In the genomic region with DNA sequence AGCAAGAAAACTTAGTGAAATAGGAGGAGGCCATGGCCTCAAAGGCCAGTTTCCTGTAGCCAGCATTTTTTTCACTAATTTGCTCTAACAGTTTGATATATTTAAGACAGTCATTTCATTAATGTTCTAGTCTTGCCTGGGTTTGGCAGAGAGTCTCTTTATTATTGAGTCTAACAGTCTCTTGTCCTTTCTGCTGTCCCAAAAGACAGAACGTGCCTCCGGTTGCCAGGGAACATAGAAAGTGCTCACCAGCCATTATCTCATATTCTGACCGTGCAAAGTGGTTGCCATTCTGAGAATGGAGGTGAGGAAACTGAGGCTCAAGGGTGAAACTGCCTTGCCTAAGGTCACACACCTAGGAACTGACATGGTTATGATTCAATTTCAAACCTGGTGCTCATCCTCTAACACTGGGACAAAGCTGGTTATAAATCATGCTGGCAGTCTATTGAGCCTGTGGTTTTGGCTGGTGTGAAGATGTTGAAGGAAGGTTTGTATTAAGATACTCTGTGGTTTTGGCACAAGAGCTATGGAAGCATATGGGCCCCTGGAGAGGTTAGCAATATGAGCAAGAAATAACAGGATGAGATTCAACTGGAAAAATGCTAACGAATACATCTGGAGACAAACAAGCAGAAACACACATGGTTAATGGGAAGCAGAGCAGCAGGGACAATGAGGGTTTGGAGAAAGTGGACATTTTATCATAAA, we compare ENCODE assay signal across 19 cellular contexts.
"Had no signal": no experiment of that assay in that cellular context is flagged by ENCODE, and none has a peak within 500 bp of the region (broad histone marks: within the 10 kb centered on the region; RNA-seq: fewer than 3 reads in every experiment).

No MANE protein-coding gene starts in this region.

- H3K9me3 ChIP-seq: mucosa of descending colon, testis had no signal

- H3K4me1 ChIP-seq: parathyroid adenoma, testis had no signal

- ATAC-seq: activated CD8-positive, alpha-beta T cell treated with anti-CD3 and anti-CD28 coated beads, Interleukin-2, amount 10 ng/mL, durations not matched to agents 7 days and 5 days; mucosa of descending colon; naive thymus-derived CD4-positive, alpha-beta T cell had no signal

- H3K9ac ChIP-seq: parathyroid adenoma had no signal

- DNase-seq: activated CD4-positive, alpha-beta T cell treated with anti-CD3 and anti-CD28 coated beads, Interleukin-2, amount 10 ng/mL, durations not matched to agents 24 days and 14 days; activated CD4-positive, CD25-positive, alpha-beta regulatory T cell; activated CD8-positive, alpha-beta memory T cell treated with anti-CD3 and anti-CD28 coated beads, Interleukin-2, amount 50 U/mL, for 4 hours; activated CD8-positive, alpha-beta T cell treated with anti-CD3 and anti-CD28 coated beads, Interleukin-2, amount 10 ng/mL, durations not matched to agents 7 days and 5 days; activated gamma-delta T cell; activated T-cell treated with anti-CD3 and anti-CD28 coated beads, Interleukin-2, amount 50 U/mL, for 48 hours; amniotic stem cell; brain microvascular endothelial cell; effector CD8-positive, alpha-beta T cell; foreskin melanocyte; mucosa of descending colon; naive thymus-derived CD4-positive, alpha-beta T cell; stimulated activated CD4-positive, alpha-beta T cell treated with anti-CD3 and anti-CD28 coated beads, Interleukin-4, amount 100 ng/mL, for 4 hours; stimulated activated CD8-positive, alpha-beta memory T cell treated with anti-CD3 and anti-CD28 coated beads, Interleukin-4, amount 100 ng/mL, for 48 hours; testis had no signal

- H3K27ac Mint-ChIP-seq: activated CD4-positive, alpha-beta T cell treated with anti-CD3 and anti-CD28 coated beads, Interleukin-2, amount 10 ng/mL, durations not matched to agents 24 days and 14 days; activated CD8-positive, alpha-beta T cell treated with anti-CD3 and anti-CD28 coated beads, Interleukin-2, amount 10 ng/mL, durations not matched to agents 7 days and 5 days; activated naive CD8-positive, alpha-beta T cell; naive thymus-derived CD4-positive, alpha-beta T cell; stimulated activated naive CD8-positive, alpha-beta T cell treated with anti-CD3 and anti-CD28 coated beads, Interleukin-15, Interleukin-2, amounts not matched to agents 100 ng/mL and 50 ng/mL, for 24 hours had no signal

- H3K4me3 Mint-ChIP-seq: activated CD4-positive, alpha-beta T cell treated with anti-CD3 and anti-CD28 coated beads, Interleukin-2, amount 10 ng/mL, durations not matched to agents 24 days and 14 days; activated CD8-positive, alpha-beta T cell treated with anti-CD3 and anti-CD28 coated beads, Interleukin-2, amount 10 ng/mL, durations not matched to agents 7 days and 5 days; activated naive CD8-positive, alpha-beta T cell; naive thymus-derived CD4-positive, alpha-beta T cell; stimulated activated naive CD8-positive, alpha-beta T cell treated with anti-CD3 and anti-CD28 coated beads, Interleukin-15, Interleukin-2, amounts not matched to agents 100 ng/mL and 50 ng/mL, for 24 hours had no signal

- H3K4me3 ChIP-seq: mucosa of descending colon, skin epidermis, testis had no signal

- H3K27ac ChIP-seq: brain microvascular endothelial cell, parathyroid adenoma, skin epidermis, testis had no signal

- H3K4me1 Mint-ChIP-seq: activated CD4-positive, alpha-beta T cell treated with anti-CD3 and anti-CD28 coated beads, Interleukin-2, amount 10 ng/mL, durations not matched to agents 24 days and 14 days had no signal

- H3K27me3 ChIP-seq: brain microvascular endothelial cell, testis had no signal

- H3K36me3 Mint-ChIP-seq: activated naive CD8-positive, alpha-beta T cell had no signal

- H3K36me3 ChIP-seq: brain microvascular endothelial cell had no signal
